Comparison of ENCODE assay signal across 15 cellular contexts in the genomic region with DNA sequence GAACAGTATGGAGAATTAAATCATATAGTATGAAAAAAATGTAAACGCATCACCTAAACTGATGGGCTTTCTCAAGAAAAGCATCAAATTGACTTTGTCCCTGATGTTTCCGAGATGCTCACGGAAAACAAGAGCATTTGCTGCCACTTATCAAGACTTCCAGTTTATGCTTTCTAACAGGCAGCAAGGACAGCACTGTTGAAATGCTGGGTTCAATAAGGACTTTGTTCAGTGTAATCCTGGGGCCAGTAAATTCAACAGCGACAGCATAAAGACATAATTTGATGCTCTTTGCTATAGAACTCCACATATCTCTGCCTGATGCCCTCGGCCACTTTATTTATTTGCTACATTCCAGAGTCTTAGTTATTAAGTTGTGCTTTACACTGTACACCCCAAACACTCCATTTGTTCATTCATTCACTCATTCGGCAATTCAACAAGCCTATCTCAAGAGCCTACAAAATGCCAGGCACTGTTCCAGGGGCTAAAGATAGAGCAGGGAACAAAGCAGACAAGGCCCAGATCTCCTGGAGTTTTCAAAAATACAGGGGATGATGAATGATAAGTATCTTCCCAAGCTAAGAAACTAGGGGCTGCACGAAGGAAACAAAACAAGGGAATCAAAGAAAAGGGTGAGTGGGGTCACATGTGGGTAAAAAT.
"Had no signal": no experiment of that assay in that cellular context is flagged by ENCODE, and none has a peak within 500 bp of the region (broad histone marks: within the 10 kb centered on the region; RNA-seq: fewer than 3 reads in every experiment).

No MANE protein-coding gene starts in this region.

- H3K36me3 Mint-ChIP-seq: T-cell had no signal

- H3K4me3 ChIP-seq: ovary, SK-N-MC had no signal

- H3K4me1 Mint-ChIP-seq: central memory CD8-positive, alpha-beta T cell had no signal

- H3K27me3 ChIP-seq: ovary had no signal

- H3K27ac ChIP-seq: ovary, SK-N-MC, WERI-Rb-1 had no signal

- H3K9me3 ChIP-seq: ovary had no signal

- H3K27ac Mint-ChIP-seq: activated CD8-positive, alpha-beta T cell treated with anti-CD3 and anti-CD28 coated beads, Interleukin-2, amount 10 ng/mL, durations not matched to agents 7 days and 5 days; activated naive CD4-positive, alpha-beta T cell treated with anti-CD3 and anti-CD28 coated beads for 36 hours; T-cell had no signal

- H3K27me3 Mint-ChIP-seq: central memory CD8-positive, alpha-beta T cell had no signal

- H3K4me3 Mint-ChIP-seq: activated CD8-positive, alpha-beta T cell treated with anti-CD3 and anti-CD28 coated beads, Interleukin-2, amount 10 ng/mL, durations not matched to agents 7 days and 5 days; activated naive CD4-positive, alpha-beta T cell treated with anti-CD3 and anti-CD28 coated beads for 36 hours; central memory CD8-positive, alpha-beta T cell; nephron; T-cell had no signal

- H3K9me3 Mint-ChIP-seq: activated naive CD4-positive, alpha-beta T cell treated with anti-CD3 and anti-CD28 coated beads for 36 hours; nephron had no signal

- DNase-seq: activated CD4-positive, alpha-beta T cell treated with anti-CD3 and anti-CD28 coated beads for 4 hours; activated CD8-positive, alpha-beta memory T cell treated with anti-CD3 and anti-CD28 coated beads, Interleukin-2, amount 50 U/mL, for 48 hours; activated CD8-positive, alpha-beta T cell treated with anti-CD3 and anti-CD28 coated beads, Interleukin-2, amount 10 ng/mL, durations not matched to agents 7 days and 5 days; activated naive CD4-positive, alpha-beta T cell treated with anti-CD3 and anti-CD28 coated beads for 36 hours; cortex of kidney; effector memory CD4-positive, alpha-beta T cell; left colon; ovary; T-cell; T1000; trophoblast cell; WERI-Rb-1 had no signal

- ATAC-seq: activated CD8-positive, alpha-beta T cell treated with anti-CD3 and anti-CD28 coated beads, Interleukin-2, amount 10 ng/mL, durations not matched to agents 7 days and 5 days; left colon; T-cell had no signal

- H3K36me3 ChIP-seq: ovary, WERI-Rb-1 had no signal
